Comparison of ENCODE assay signal across 1 cellular context in genomic region chr5:125002727-125003598, GRCh38.
TF ChIP-seq lines count a peak whose summit lies in the region.

No MANE protein-coding gene starts in this region.

TF ChIP-seq in HepG2, 621 proteins besides CTCF, POLR2A, EP300 and RAD21 (continued from another document):
- TF ChIP-seq ZNF280D (CRISPR knock-in tag; IDR thresholded peaks at IDR 0.05) (no peak), RERE (CRISPR knock-in tag; IDR thresholded peaks at IDR 0.05; ENCODE audit: low read depth) (no peak), ZNF343 (CRISPR knock-in tag; IDR thresholded peaks at IDR 0.05) (no peak), ZFX (CRISPR knock-in tag; IDR thresholded peaks at IDR 0.05; ENCODE audit: low read depth) (no peak)
